In the genomic region with DNA sequence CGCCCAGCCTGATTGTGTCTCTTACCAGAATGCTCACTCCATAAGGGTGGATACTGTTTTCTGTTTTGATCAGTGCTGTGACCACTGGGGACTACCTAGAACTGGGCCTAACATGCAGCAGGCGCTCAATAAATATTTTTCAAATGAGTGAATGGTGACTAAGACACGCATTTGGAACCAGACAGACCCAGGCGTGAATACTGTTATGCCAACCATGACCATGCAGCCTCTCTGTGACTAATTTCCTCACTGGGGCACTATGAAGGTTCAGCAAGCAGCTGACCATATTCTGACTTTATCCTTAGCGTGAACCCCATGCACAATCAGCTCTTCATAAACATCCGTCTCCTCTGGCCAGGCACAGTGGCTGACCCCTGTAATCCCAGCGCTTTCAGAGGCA, we compare ENCODE assay signal across 12 cellular contexts. TPM values are rescaled to one million over a fixed set of nuclear protein-coding genes. Genes with fewer than 3 reads are reported as not detected.
DNase-seq lines count a peak whose midpoint lies in the region; ATAC-seq, FAIRE-seq and TF ChIP-seq lines count a peak whose summit lies in the region.
"Had no signal": no experiment of that assay in that cellular context is flagged by ENCODE, and none has a peak within 500 bp of the region (broad histone marks: within the 10 kb centered on the region; RNA-seq: fewer than 3 reads in every experiment).

No MANE protein-coding gene starts in this region.

- H3K4me1 Mint-ChIP-seq in HFFc6 (ENCODE audit: low read depth) (peaks cover 58% of the 10 kb centered on the region), astrocyte (ENCODE audit: low read depth, unreplicated experiment) (peaks cover 6% of the 10 kb centered on the region)
- H3K4me1 Mint-ChIP-seq in activated T-cell treated with anti-CD3 and anti-CD28 coated beads, Interleukin-2, amount 50 U/mL, for 72 hours (ENCODE audit: low read depth): no peaks in the 10 kb centered on the region
- H3K4me1 Mint-ChIP-seq: activated CD4-positive, alpha-beta memory T cell treated with anti-CD3 and anti-CD28 coated beads, Interleukin-2, amount 10 ng/mL, durations not matched to agents 7 days and 5 days; neural progenitor cell had no signal

- ATAC-seq in GM19452 (IDR thresholded peaks at IDR 0.05; ENCODE audit: unreplicated experiment): no peak
- no peak for ATAC-seq in activated T-cell treated with anti-CD3 and anti-CD28 coated beads, Interleukin-2, amount 50 U/mL, for 72 hours (replicated peaks in 1 of 2)
- ATAC-seq: body of pancreas had no signal

- H3K9me3 Mint-ChIP-seq in HFFc6: peaks cover 4% of the 10 kb centered on the region; the same call in 1 of the 2 replicates
- H3K9me3 Mint-ChIP-seq in astrocyte (ENCODE audit: unreplicated experiment): no peaks in the 10 kb centered on the region
- no peaks in the 10 kb centered on the region for H3K9me3 Mint-ChIP-seq in activated T-cell treated with anti-CD3 and anti-CD28 coated beads, Interleukin-2, amount 50 U/mL, for 72 hours
- H3K9me3 Mint-ChIP-seq: activated CD4-positive, alpha-beta memory T cell treated with anti-CD3 and anti-CD28 coated beads, Interleukin-2, amount 10 ng/mL, durations not matched to agents 7 days and 5 days; neural progenitor cell had no signal

- H2AFZ ChIP-seq in astrocyte (ENCODE audit: low read depth, low read length): no peak overlapping the region
- H2AFZ ChIP-seq: neural progenitor cell had no signal

- no peak overlapping the region for H3K4me3 ChIP-seq in astrocyte (ENCODE audit: insufficient read depth, low read depth, low read length)
- H3K4me3 ChIP-seq: body of pancreas, neural progenitor cell had no signal

- H3K4me3 Mint-ChIP-seq in HFFc6 (peak overlapping the region; percentile 71), astrocyte (ENCODE audit: unreplicated experiment) (no peak overlapping the region)
- no peak overlapping the region for H3K4me3 Mint-ChIP-seq in activated T-cell treated with anti-CD3 and anti-CD28 coated beads, Interleukin-2, amount 50 U/mL, for 72 hours
- H3K4me3 Mint-ChIP-seq: activated CD4-positive, alpha-beta memory T cell treated with anti-CD3 and anti-CD28 coated beads, Interleukin-2, amount 10 ng/mL, durations not matched to agents 7 days and 5 days; neural progenitor cell had no signal

- no peaks in the 10 kb centered on the region for H3K79me2 ChIP-seq in astrocyte (ENCODE audit: insufficient read depth, low read length)

- no peaks in the 10 kb centered on the region for H3K9me3 ChIP-seq in astrocyte (ENCODE audit: insufficient read depth, low read depth, low read length)
- H3K9me3 ChIP-seq: body of pancreas had no signal

- DNase-seq in HFFc6 (peak; percentile 99), astrocyte (ENCODE audit: low read depth) (peak; percentile 92), glomerular endothelial cell (ENCODE audit: extremely low read depth, low read depth, low spot score) (peak; percentile 95), urothelium cell line (ENCODE audit: low spot score) (peak; percentile 47), NCI-H2171 (lab: John Stamatoyannopoulos, UW) (no peak)
- DNase-seq in activated T-cell treated with anti-CD3 and anti-CD28 coated beads, Interleukin-2, amount 50 U/mL, for 72 hours: no peak
- DNase-seq: activated CD4-positive, alpha-beta memory T cell treated with anti-CD3 and anti-CD28 coated beads, Interleukin-2, amount 10 ng/mL, durations not matched to agents 7 days and 5 days; body of pancreas; NCI-H1092 treated with DMSO at 0.1 percent for 48 hours; SHP77 had no signal

- peak overlapping the region; percentile 84 for H3K27ac ChIP-seq in astrocyte (ENCODE audit: low read depth, low read length)
- H3K27ac ChIP-seq: body of pancreas, neural progenitor cell had no signal

- peak overlapping the region; percentile 95 for H3K27ac Mint-ChIP-seq in HFFc6
- H3K27ac Mint-ChIP-seq in astrocyte (ENCODE audit: unreplicated experiment): peak overlapping the region; percentile 76
- H3K27ac Mint-ChIP-seq in activated T-cell treated with anti-CD3 and anti-CD28 coated beads, Interleukin-2, amount 50 U/mL, for 72 hours: no peak overlapping the region
- H3K27ac Mint-ChIP-seq: activated CD4-positive, alpha-beta memory T cell treated with anti-CD3 and anti-CD28 coated beads, Interleukin-2, amount 10 ng/mL, durations not matched to agents 7 days and 5 days; neural progenitor cell had no signal

- peaks cover 59% of the 10 kb centered on the region for H3K36me3 Mint-ChIP-seq in HFFc6 (ENCODE audit: low read depth)
- peaks cover 42% of the 10 kb centered on the region for H3K36me3 Mint-ChIP-seq in astrocyte (ENCODE audit: low read depth, unreplicated experiment)
- H3K36me3 Mint-ChIP-seq in activated T-cell treated with anti-CD3 and anti-CD28 coated beads, Interleukin-2, amount 50 U/mL, for 72 hours (ENCODE audit: insufficient read depth in 2 of 2): no peaks in the 10 kb centered on the region

- peaks cover 15% of the 10 kb centered on the region for H3K36me3 ChIP-seq in astrocyte (ENCODE audit: insufficient read depth, low read length)
- H3K36me3 ChIP-seq: neural progenitor cell had no signal

- H3K27me3 Mint-ChIP-seq in HFFc6 (ENCODE audit: insufficient read depth) (peaks cover 8% of the 10 kb centered on the region), astrocyte (ENCODE audit: low read depth, unreplicated experiment) (no peaks in the 10 kb centered on the region)
- no peaks in the 10 kb centered on the region for H3K27me3 Mint-ChIP-seq in activated T-cell treated with anti-CD3 and anti-CD28 coated beads, Interleukin-2, amount 50 U/mL, for 72 hours (ENCODE audit: low read depth)
- H3K27me3 Mint-ChIP-seq: activated CD4-positive, alpha-beta memory T cell treated with anti-CD3 and anti-CD28 coated beads, Interleukin-2, amount 10 ng/mL, durations not matched to agents 7 days and 5 days had no signal

- H3K27me3 ChIP-seq in astrocyte (ENCODE audit: insufficient read depth, low read length): no peaks in the 10 kb centered on the region
- H3K27me3 ChIP-seq: body of pancreas, neural progenitor cell had no signal

- no peaks in the 10 kb centered on the region for H4K20me1 ChIP-seq in astrocyte (ENCODE audit: insufficient read depth, low read length)

- H3K4me1 ChIP-seq in astrocyte (ENCODE audit: insufficient read depth, low read length): peaks cover 38% of the 10 kb centered on the region
- H3K4me1 ChIP-seq: body of pancreas, neural progenitor cell had no signal

- FAIRE-seq in astrocyte (lab: Jason Lieb, UNC) (peak; percentile 96), urothelium cell line (lab: Jason Lieb, UNC) (no peak)

- no peak for TF ChIP-seq CTCF in HFFc6 (IDR thresholded peaks at IDR 0.05)
- no peak for TF ChIP-seq CTCF in astrocyte (IDR thresholded peaks at IDR 0.05; ENCODE audit: insufficient read depth, low read depth, low read length)

- H3K4me2 ChIP-seq in astrocyte (ENCODE audit: low read length): peak overlapping the region; percentile 53
- H3K4me2 ChIP-seq: neural progenitor cell had no signal

- H3K9ac ChIP-seq in astrocyte (ENCODE audit: low read length): peak overlapping the region; percentile 64
- H3K9ac ChIP-seq: neural progenitor cell had no signal

RNA-seq across cellular contexts. Expression of gene SPC24, which starts 13.0 kb away (rescaled TPM):
- total RNA-seq in HFFc6 (2021; fragmentation: NEBNext Ultra II Directional; extraction: Animal tissue kit (Norgen Biotek cat#: 25700)): 10 to 100 TPM; 21.0 to 54.6 (median 50.3) TPM
- 2.0 and 3.2 TPM in 2 replicates for total RNA-seq in astrocyte
- total RNA-seq in glomerular endothelial cell: 4.7 and 11.9 TPM in 2 replicates
- 10 to 100 TPM; 43.6 to 46.8 TPM for total RNA-seq in activated T-cell treated with anti-CD3 and anti-CD28 coated beads, Interleukin-2, amount 50 U/mL, for 72 hours

RNA-seq across cellular contexts. Expression of gene KANK2, which starts 28.8 kb away (rescaled TPM):
- total RNA-seq in HFFc6 (2021; fragmentation: NEBNext Ultra II Directional; extraction: Animal tissue kit (Norgen Biotek cat#: 25700)): 100 to 1,000 TPM; 132 to 167 (median 156) TPM
- total RNA-seq in astrocyte: 50.3 and 55.2 TPM in 2 replicates
- 86.8 and 97.1 TPM in 2 replicates for total RNA-seq in glomerular endothelial cell
- 1 to 10 TPM in 1 of 2 donors, under 1 TPM in 1; 0.96 to 1.1 TPM for total RNA-seq in activated T-cell treated with anti-CD3 and anti-CD28 coated beads, Interleukin-2, amount 50 U/mL, for 72 hours

Comparison
In these comparisons a context has a peak if more than half of its experiments do, and no peak if none do; other contexts are left out.
1. DNase-seq: peak in HFFc6 (single experiment), astrocyte (single experiment), glomerular endothelial cell (single experiment) and urothelium cell line (single experiment); none in NCI-H2171 (single experiment) and activated T-cell treated with anti-CD3 and anti-CD28 coated beads, Interleukin-2, amount 50 U/mL, for 72 hours (0 of 2).
2. RNA of gene KANK2, which starts 28.8 kb away (total RNA-seq): 132 to 167 TPM in HFFc6, 86.8 to 97.1 TPM in glomerular endothelial cell and 50.3 to 55.2 TPM in astrocyte; 0.96 to 1.1 TPM in activated T-cell treated with anti-CD3 and anti-CD28 coated beads, Interleukin-2, amount 50 U/mL, for 72 hours; every median in the first group is over 10 times any median in the second.